ENCODE assay signal across 1 cellular context in genomic region chr5:16913187-16913839, GRCh38.
TF ChIP-seq lines count a peak whose summit lies in the region.

No MANE protein-coding gene starts in this region.

TF ChIP-seq in SK-N-SH, 30 proteins besides CTCF, POLR2A, EP300 and RAD21 (continued from another document):
- TF ChIP-seq, protein P1, sequence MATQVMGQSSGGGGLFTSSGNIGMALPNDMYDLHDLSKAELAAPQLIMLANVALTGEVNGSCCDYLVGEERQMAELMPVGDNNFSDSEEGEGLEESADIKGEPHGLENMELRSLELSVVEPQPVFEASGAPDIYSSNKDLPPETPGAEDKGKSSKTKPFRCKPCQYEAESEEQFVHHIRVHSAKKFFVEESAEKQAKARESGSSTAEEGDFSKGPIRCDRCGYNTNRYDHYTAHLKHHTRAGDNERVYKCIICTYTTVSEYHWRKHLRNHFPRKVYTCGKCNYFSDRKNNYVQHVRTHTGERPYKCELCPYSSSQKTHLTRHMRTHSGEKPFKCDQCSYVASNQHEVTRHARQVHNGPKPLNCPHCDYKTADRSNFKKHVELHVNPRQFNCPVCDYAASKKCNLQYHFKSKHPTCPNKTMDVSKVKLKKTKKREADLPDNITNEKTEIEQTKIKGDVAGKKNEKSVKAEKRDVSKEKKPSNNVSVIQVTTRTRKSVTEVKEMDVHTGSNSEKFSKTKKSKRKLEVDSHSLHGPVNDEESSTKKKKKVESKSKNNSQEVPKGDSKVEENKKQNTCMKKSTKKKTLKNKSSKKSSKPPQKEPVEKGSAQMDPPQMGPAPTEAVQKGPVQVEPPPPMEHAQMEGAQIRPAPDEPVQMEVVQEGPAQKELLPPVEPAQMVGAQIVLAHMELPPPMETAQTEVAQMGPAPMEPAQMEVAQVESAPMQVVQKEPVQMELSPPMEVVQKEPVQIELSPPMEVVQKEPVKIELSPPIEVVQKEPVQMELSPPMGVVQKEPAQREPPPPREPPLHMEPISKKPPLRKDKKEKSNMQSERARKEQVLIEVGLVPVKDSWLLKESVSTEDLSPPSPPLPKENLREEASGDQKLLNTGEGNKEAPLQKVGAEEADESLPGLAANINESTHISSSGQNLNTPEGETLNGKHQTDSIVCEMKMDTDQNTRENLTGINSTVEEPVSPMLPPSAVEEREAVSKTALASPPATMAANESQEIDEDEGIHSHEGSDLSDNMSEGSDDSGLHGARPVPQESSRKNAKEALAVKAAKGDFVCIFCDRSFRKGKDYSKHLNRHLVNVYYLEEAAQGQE (IDR thresholded peaks at IDR 0.05; ENCODE audit: low read depth, low read length), result no peak
TF ChIP-seq in SK-N-SH: peak in this region for 0.
